ENCODE assay signal across 1 cellular context in the genomic region with DNA sequence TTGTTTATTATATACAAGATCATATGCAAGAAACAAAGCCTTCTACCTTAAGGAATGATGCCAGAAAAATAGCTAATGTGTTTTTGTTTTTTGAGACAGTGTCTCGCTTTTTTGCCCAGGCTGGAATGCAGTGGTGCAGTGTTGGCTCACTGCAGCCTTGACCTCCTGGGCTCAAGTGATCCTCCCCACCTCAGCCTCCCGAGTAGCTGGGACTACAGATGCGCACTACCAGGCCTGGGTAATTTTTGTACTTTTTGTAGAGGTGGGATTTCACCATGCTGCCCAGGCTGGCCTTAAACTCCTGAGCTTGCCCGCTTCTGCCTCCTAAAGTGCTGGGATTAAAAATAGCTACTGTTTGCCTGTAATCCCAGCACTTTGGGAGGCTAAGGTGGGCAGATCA.
TF ChIP-seq lines count a peak whose summit lies in the region.

No MANE protein-coding gene starts in this region.

TF ChIP-seq in HepG2, 621 proteins besides CTCF, POLR2A, EP300 and RAD21:
- peak; percentile 61; the same call in 1 of the 2 replicates for TF ChIP-seq ZNF629 (CRISPR knock-in tag; conservative IDR thresholded peaks at IDR 0.05)
- no peak for TF ChIP-seq TBX3 (IDR thresholded peaks at IDR 0.05; ENCODE audit: borderline replicate concordance)
- TF ChIP-seq ERF (CRISPR knock-in tag; IDR thresholded peaks at IDR 0.05) = no peak
- TF ChIP-seq ZNF772 (CRISPR knock-in tag; IDR thresholded peaks at IDR 0.05) = no peak
- TF ChIP-seq ZNF605 (CRISPR knock-in tag; IDR thresholded peaks at IDR 0.05) = no peak
- TF ChIP-seq, protein P1, sequence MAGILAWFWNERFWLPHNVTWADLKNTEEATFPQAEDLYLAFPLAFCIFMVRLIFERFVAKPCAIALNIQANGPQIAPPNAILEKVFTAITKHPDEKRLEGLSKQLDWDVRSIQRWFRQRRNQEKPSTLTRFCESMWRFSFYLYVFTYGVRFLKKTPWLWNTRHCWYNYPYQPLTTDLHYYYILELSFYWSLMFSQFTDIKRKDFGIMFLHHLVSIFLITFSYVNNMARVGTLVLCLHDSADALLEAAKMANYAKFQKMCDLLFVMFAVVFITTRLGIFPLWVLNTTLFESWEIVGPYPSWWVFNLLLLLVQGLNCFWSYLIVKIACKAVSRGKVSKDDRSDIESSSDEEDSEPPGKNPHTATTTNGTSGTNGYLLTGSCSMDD (CRISPR knock-in tag; IDR thresholded peaks at IDR 0.05) = no peak
- TF ChIP-seq TEAD2 (CRISPR knock-in tag; IDR thresholded peaks at IDR 0.05) = no peak
- TF ChIP-seq, protein P2, sequence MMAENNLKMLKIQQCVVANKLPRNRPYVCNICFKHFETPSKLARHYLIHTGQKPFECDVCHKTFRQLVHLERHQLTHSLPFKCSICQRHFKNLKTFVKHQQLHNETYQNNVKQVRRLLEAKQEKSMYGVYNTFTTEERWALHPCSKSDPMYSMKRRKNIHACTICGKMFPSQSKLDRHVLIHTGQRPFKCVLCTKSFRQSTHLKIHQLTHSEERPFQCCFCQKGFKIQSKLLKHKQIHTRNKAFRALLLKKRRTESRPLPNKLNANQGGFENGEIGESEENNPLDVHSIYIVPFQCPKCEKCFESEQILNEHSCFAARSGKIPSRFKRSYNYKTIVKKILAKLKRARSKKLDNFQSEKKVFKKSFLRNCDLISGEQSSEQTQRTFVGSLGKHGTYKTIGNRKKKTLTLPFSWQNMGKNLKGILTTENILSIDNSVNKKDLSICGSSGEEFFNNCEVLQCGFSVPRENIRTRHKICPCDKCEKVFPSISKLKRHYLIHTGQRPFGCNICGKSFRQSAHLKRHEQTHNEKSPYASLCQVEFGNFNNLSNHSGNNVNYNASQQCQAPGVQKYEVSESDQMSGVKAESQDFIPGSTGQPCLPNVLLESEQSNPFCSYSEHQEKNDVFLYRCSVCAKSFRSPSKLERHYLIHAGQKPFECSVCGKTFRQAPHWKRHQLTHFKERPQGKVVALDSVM (CRISPR knock-in tag; IDR thresholded peaks at IDR 0.05) = peak; percentile 73
